ENCODE assay signal across 2 cellular contexts in genomic region chr1:117146067-117146466, GRCh38.
TF ChIP-seq lines count a peak whose summit lies in the region.

No MANE protein-coding gene starts in this region.

TF ChIP-seq in IMR-90, 13 proteins besides CTCF, POLR2A, EP300 and RAD21:
- TF ChIP-seq SMC3 (IDR thresholded peaks at IDR 0.05; ENCODE audit: low read depth, low read length) (no peak), RFX5 (IDR thresholded peaks at IDR 0.05; ENCODE audit: low read depth, low read length) (no peak), CHD1 (IDR thresholded peaks at IDR 0.05; ENCODE audit: low read depth, low read length) (no peak), ELK1 (IDR thresholded peaks at IDR 0.05; ENCODE audit: borderline replicate concordance, low read depth, low read length) (no peak), CEBPB (IDR thresholded peaks at IDR 0.05; ENCODE audit: low read depth, low read length) (no peak), MXI1 (IDR thresholded peaks at IDR 0.05; ENCODE audit: borderline replicate concordance, low read depth, low read length) (no peak), FOS (IDR thresholded peaks at IDR 0.05; ENCODE audit: low read depth, low read length) (no peak), MAFK (IDR thresholded peaks at IDR 0.05; ENCODE audit: low read depth, low read length) (no peak), MAZ (IDR thresholded peaks at IDR 0.05; ENCODE audit: borderline replicate concordance, low read depth, low read length) (no peak), NFE2L2 (IDR thresholded peaks at IDR 0.05; ENCODE audit: low read depth, low read length) (no peak), RCOR1 (IDR thresholded peaks at IDR 0.05; ENCODE audit: insufficient replicate concordance, low read length) (no peak)
TF ChIP-seq in IMR-90: peak in this region for 0.

TF ChIP-seq in neural cell, 6 proteins besides CTCF, POLR2A, EP300 and RAD21:
- no peak for TF ChIP-seq TAF1 (IDR thresholded peaks at IDR 0.05; ENCODE audit: low read depth)
- peak; percentile 37 for TF ChIP-seq POLR2AphosphoS5 (IDR thresholded peaks at IDR 0.05)
